ENCODE assay signal across 30 cellular contexts in genomic region chr7:157023589-157023905, GRCh38. TPM values are rescaled to one million over a fixed set of nuclear protein-coding genes. Genes with fewer than 3 reads are reported as not detected.
"Had no signal": no experiment of that assay in that cellular context is flagged by ENCODE, and none has a peak within 500 bp of the region (broad histone marks: within the 10 kb centered on the region; RNA-seq: fewer than 3 reads in every experiment).

No MANE protein-coding gene starts in this region.

- H3K4me3 Mint-ChIP-seq: dendritic cell treated with granulocyte-macrophage colony-stimulating factor and Interleukin-4, amounts not matched to agents 40 ng/mL and 50 ng/mL, for 4 days; endodermal cell; mesothelial cell of epicardium had no signal

- H3K36me3 Mint-ChIP-seq: mesothelial cell of epicardium, naive B cell had no signal

- H3K27ac Mint-ChIP-seq: dendritic cell treated with granulocyte-macrophage colony-stimulating factor and Interleukin-4, amounts not matched to agents 40 ng/mL and 50 ng/mL, for 4 days; effector memory CD8-positive, alpha-beta T cell; endodermal cell; mesothelial cell of epicardium had no signal

- ATAC-seq: effector memory CD8-positive, alpha-beta T cell; esophagus mucosa; gastrocnemius medialis; heart right ventricle; left cardiac atrium; left ventricle myocardium superior; mucosa of descending colon had no signal

- H3K9me3 Mint-ChIP-seq: dendritic cell treated with granulocyte-macrophage colony-stimulating factor and Interleukin-4, amounts not matched to agents 40 ng/mL and 50 ng/mL, for 4 days; effector memory CD8-positive, alpha-beta T cell; endodermal cell; mesothelial cell of epicardium had no signal

- FAIRE-seq: endometrium, islet of Langerhans had no signal

- DNase-seq: cortex of kidney; effector CD8-positive, alpha-beta T cell; effector memory CD8-positive, alpha-beta T cell; endodermal cell; erythroblast; esophagus squamous epithelium; foreskin fibroblast; foreskin melanocyte; gastrocnemius medialis; glutamatergic neuron; heart right ventricle; hippocampal formation; left cardiac atrium; left ventricle myocardium superior; lower lobe of right lung; mesenchymal stem cell; mucosa of descending colon; naive B cell had no signal

- H3K27ac ChIP-seq: colonic mucosa, epithelial cell of prostate, esophagus squamous epithelium, gastrocnemius medialis, heart right ventricle, left lung, lower lobe of right lung had no signal

- H3K36me3 ChIP-seq: colonic mucosa, esophagus squamous epithelium, gastrocnemius medialis, heart right ventricle, left lung, lower lobe of right lung had no signal

- H3K9me3 ChIP-seq: colonic mucosa, esophagus squamous epithelium, gastrocnemius medialis, heart right ventricle, left lung, lower lobe of right lung, mucosa of descending colon had no signal

- H3K4me3 ChIP-seq: colonic mucosa, esophagus squamous epithelium, gastrocnemius medialis, heart right ventricle, left lung, lower lobe of right lung, mucosa of descending colon had no signal

RNA-seq across cellular contexts. Expression of gene MNX1, which starts 13.1 kb away (rescaled TPM):
- total RNA-seq: glomerular endothelial cell, heart right ventricle, left cardiac atrium, left ventricle myocardium superior, lung microvascular endothelial cell, mesenteric fat pad, mesothelial cell of epicardium had no signal
- polyA plus RNA-seq: heart right ventricle, keratinocyte had no signal
